Comparison of ENCODE assay signal across 10 cellular contexts in the genomic region with DNA sequence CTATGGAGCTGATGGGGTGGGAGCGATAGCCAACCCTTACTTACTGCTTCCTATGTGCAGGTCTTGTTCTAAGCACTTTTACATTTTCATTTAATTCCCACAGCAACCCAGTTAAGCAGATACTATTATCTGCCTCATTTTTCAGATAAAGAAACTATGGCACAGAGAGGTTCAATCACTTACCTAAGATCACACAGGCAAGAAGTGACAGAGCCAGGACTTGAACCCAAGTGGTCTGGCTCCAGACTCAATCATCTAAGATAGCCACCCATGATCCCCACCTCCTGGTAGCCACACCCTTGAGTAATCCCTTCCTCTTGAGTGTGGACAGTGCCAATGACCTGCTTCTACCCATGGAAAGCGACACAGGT. TPM values are rescaled to one million over a fixed set of nuclear protein-coding genes. Genes with fewer than 3 reads are reported as not detected.
DNase-seq lines count a peak whose midpoint lies in the region; ATAC-seq and TF ChIP-seq lines count a peak whose summit lies in the region.
"Had no signal": no experiment of that assay in that cellular context is flagged by ENCODE, and none has a peak within 500 bp of the region (broad histone marks: within the 10 kb centered on the region; RNA-seq: fewer than 3 reads in every experiment).

No MANE protein-coding gene starts in this region.

- H3K9me3 Mint-ChIP-seq in naive B cell, result no peaks in the 10 kb centered on the region
- H3K9me3 Mint-ChIP-seq in type B pancreatic cell, result peaks cover 8% of the 10 kb centered on the region
- H3K9me3 Mint-ChIP-seq in stimulated activated naive CD8-positive, alpha-beta T cell treated with anti-CD3 and anti-CD28 coated beads, Interleukin-15, amount 100 ng/mL, for 72 hours, result no peaks in the 10 kb centered on the region
- H3K9me3 Mint-ChIP-seq: stimulated activated effector memory CD8-positive, alpha-beta T cell treated with anti-CD3 and anti-CD28 coated beads, Interleukin-12 subunit alpha, Interleukin-12 subunit beta, amount 100 ng/mL, for 72 hours had no signal

- no peak overlapping the region for H3K4me3 ChIP-seq in breast epithelium
- H3K4me3 ChIP-seq in mammary epithelial cell (replicated peaks in 1 of 3; ENCODE audit: insufficient read depth in 1 of 3, low read depth in 2 of 3, low read length in 3 of 3), result no peak overlapping the region
- no peak overlapping the region for H3K4me3 ChIP-seq in ascending aorta

- WGBS in mammary epithelial cell (ENCODE audit: low coverage, missing lambda C conversion rate), result 100% methylated on average over 2 of the region's 2 CpGs

- no peaks in the 10 kb centered on the region for H3K4me1 ChIP-seq in breast epithelium
- H3K4me1 ChIP-seq in mammary epithelial cell (ENCODE audit: insufficient read depth, low read length), result peaks cover 15% of the 10 kb centered on the region
- no peaks in the 10 kb centered on the region for H3K4me1 ChIP-seq in ascending aorta

- H3K27me3 Mint-ChIP-seq in naive B cell (no peaks in the 10 kb centered on the region), type B pancreatic cell (no peaks in the 10 kb centered on the region)
- H3K27me3 Mint-ChIP-seq in stimulated activated naive CD8-positive, alpha-beta T cell treated with anti-CD3 and anti-CD28 coated beads, Interleukin-15, amount 100 ng/mL, for 72 hours, result no peaks in the 10 kb centered on the region

- H3K27ac Mint-ChIP-seq in naive B cell (peak overlapping the region; percentile 62 to 96 (median 94)), type B pancreatic cell (peak overlapping the region; percentile 50)
- H3K27ac Mint-ChIP-seq in stimulated activated naive CD8-positive, alpha-beta T cell treated with anti-CD3 and anti-CD28 coated beads, Interleukin-15, amount 100 ng/mL, for 72 hours, result peak overlapping the region in 1 of 2 donors; percentile 74
- H3K27ac Mint-ChIP-seq: stimulated activated effector memory CD8-positive, alpha-beta T cell treated with anti-CD3 and anti-CD28 coated beads, Interleukin-12 subunit alpha, Interleukin-12 subunit beta, amount 100 ng/mL, for 72 hours had no signal

- H3K27me3 ChIP-seq in breast epithelium (no peaks in the 10 kb centered on the region), mammary epithelial cell (ENCODE audit: insufficient read depth, low read length) (no peaks in the 10 kb centered on the region), ascending aorta (no peaks in the 10 kb centered on the region)

- no peak for TF ChIP-seq POLR2A in breast epithelium (IDR thresholded peaks at IDR 0.05)

- H3K9me3 ChIP-seq in breast epithelium (no peaks in the 10 kb centered on the region), mammary epithelial cell (replicated peaks; ENCODE audit: insufficient read depth, low read length) (no peaks in the 10 kb centered on the region), ascending aorta (no peaks in the 10 kb centered on the region)

- no peaks in the 10 kb centered on the region for H3K36me3 Mint-ChIP-seq in naive B cell
- H3K36me3 Mint-ChIP-seq in type B pancreatic cell, result peaks cover 8% of the 10 kb centered on the region

- no peak overlapping the region for H2AFZ ChIP-seq in mammary epithelial cell (ENCODE audit: low read depth, low read length)

- no peak for DNase-seq in breast epithelium (ENCODE audit: low spot score in 2 of 2)
- no peak for DNase-seq in mammary epithelial cell
- DNase-seq in ascending aorta (ENCODE audit: low spot score in 2 of 2), result peak in 1 of 2 donors; percentile 0
- no peak for DNase-seq in naive B cell
- no peak for DNase-seq in type B pancreatic cell (ENCODE audit: extremely low spot score, unreplicated experiment)
- no peak for DNase-seq in stimulated activated naive CD4-positive, alpha-beta T cell (lab: John Stamatoyannopoulos, UW)
- no peak for DNase-seq in stimulated activated naive CD8-positive, alpha-beta T cell treated with anti-CD3 and anti-CD28 coated beads, Interleukin-15, amount 100 ng/mL, for 72 hours
- DNase-seq: activated effector memory CD4-positive, alpha-beta T cell treated with Interleukin-2 at 50 U/mL for 16 hours had no signal

- H3K79me2 ChIP-seq in mammary epithelial cell (ENCODE audit: insufficient read depth, low read length), result no peaks in the 10 kb centered on the region

- TF ChIP-seq CTCF in breast epithelium (IDR thresholded peaks at IDR 0.05), result no peak
- TF ChIP-seq CTCF in mammary epithelial cell (conservative IDR thresholded peaks at IDR 0.05 in 1 of 2, IDR thresholded peaks at IDR 0.05 in 1 of 2; ENCODE audit: extremely low read depth in 1 of 2, insufficient read depth in 1 of 2, low read depth in 1 of 2, low read length in 2 of 2), result no peak
- TF ChIP-seq CTCF in ascending aorta (IDR thresholded peaks at IDR 0.05), result no peak
- no peak for TF ChIP-seq CTCF in type B pancreatic cell (conservative IDR thresholded peaks at IDR 0.05)

- BruUV-seq in mammary epithelial cell (replicated peaks; lab: Mats Ljungman, UMichigan), result no TSS peak

- ATAC-seq in naive B cell (ENCODE audit: low read depth in 2 of 2), result no peak
- no peak for ATAC-seq in stimulated activated naive CD8-positive, alpha-beta T cell treated with anti-CD3 and anti-CD28 coated beads, Interleukin-15, amount 100 ng/mL, for 72 hours
- ATAC-seq in HG02759 (IDR thresholded peaks at IDR 0.05; ENCODE audit: unreplicated experiment), result no peak
- ATAC-seq: stimulated activated effector memory CD8-positive, alpha-beta T cell treated with anti-CD3 and anti-CD28 coated beads, Interleukin-12 subunit alpha, Interleukin-12 subunit beta, amount 100 ng/mL, for 72 hours had no signal

- CTCF ChIA-PET in mammary epithelial cell (lab: Charles Lee; ENCODE audit: low non-redundant PET), result no interaction called here

- no peak overlapping the region for H3K4me2 ChIP-seq in mammary epithelial cell (ENCODE audit: insufficient read depth, low read depth, low read length)

- peaks cover 58 to 80% (median 79%) of the 10 kb centered on the region in 3 donors for H3K4me1 Mint-ChIP-seq in naive B cell
- H3K4me1 Mint-ChIP-seq in type B pancreatic cell (ENCODE audit: unreplicated experiment), result peaks cover 22% of the 10 kb centered on the region
- H3K4me1 Mint-ChIP-seq in stimulated activated naive CD8-positive, alpha-beta T cell treated with anti-CD3 and anti-CD28 coated beads, Interleukin-15, amount 100 ng/mL, for 72 hours, result peaks cover 41% of the 10 kb centered on the region

- in situ Hi-C loops in mammary epithelial cell (cut with MboI; ENCODE audit: low sequenced_read_pairs in 2 of 2), result no loop called here

- H3K36me3 ChIP-seq in breast epithelium, result no peaks in the 10 kb centered on the region
- H3K36me3 ChIP-seq in mammary epithelial cell (ENCODE audit: insufficient read depth, low read length), result no peaks in the 10 kb centered on the region
- H3K36me3 ChIP-seq in ascending aorta, result peaks cover 0 to 4% of the 10 kb centered on the region in 2 donors

- H4K20me1 ChIP-seq in mammary epithelial cell (ENCODE audit: insufficient read depth, low read length), result no peaks in the 10 kb centered on the region

- H3K4me3 Mint-ChIP-seq in naive B cell (peak overlapping the region; percentile 10 to 85 (median 69)), type B pancreatic cell (no peak overlapping the region)
- no peak overlapping the region for H3K4me3 Mint-ChIP-seq in stimulated activated naive CD8-positive, alpha-beta T cell treated with anti-CD3 and anti-CD28 coated beads, Interleukin-15, amount 100 ng/mL, for 72 hours
- H3K4me3 Mint-ChIP-seq: stimulated activated effector memory CD8-positive, alpha-beta T cell treated with anti-CD3 and anti-CD28 coated beads, Interleukin-12 subunit alpha, Interleukin-12 subunit beta, amount 100 ng/mL, for 72 hours had no signal

- dilution Hi-C loops in mammary epithelial cell (cut with HindIII; ENCODE audit: low sequenced_read_pairs), result no loop called here

- intact Hi-C loops in breast epithelium (cut with DNase I; ENCODE audit: low total_unique reads) (no loop called here), mammary epithelial cell (cut with micrococcal nuclease) (no loop called here), ascending aorta (cut with DNase I) (no loop called here)

- no peak overlapping the region for H3K9ac ChIP-seq in mammary epithelial cell (ENCODE audit: insufficient read depth, low read length)

- H3K27ac ChIP-seq in breast epithelium, result peak overlapping the region; percentile 56 to 83
- no peak overlapping the region for H3K27ac ChIP-seq in mammary epithelial cell (ENCODE audit: insufficient read depth, low read depth, low read length)
- peak overlapping the region; percentile 13 to 15 for H3K27ac ChIP-seq in ascending aorta

RNA-seq across cellular contexts. Expression of a gene that starts 23.2 kb away (rescaled TPM):
- 10 to 100 TPM; 30.2 to 44.8 (median 42.9) TPM for total RNA-seq in breast epithelium
- 10 to 100 TPM; 17.2 to 26.9 TPM for total RNA-seq in mammary epithelial cell
- polyA plus RNA-seq in mammary epithelial cell, result 10.5 TPM
- polyA minus RNA-seq in mammary epithelial cell, result 11.8 TPM
- total RNA-seq in ascending aorta, result 25.9 TPM
- polyA plus RNA-seq in naive B cell (ENCODE audit: low read depth in 6 of 6), result 100 to 1,000 TPM in 5 of 6 donors, 10 to 100 TPM in 1; 99.7 to 142 (median 126) TPM
- total RNA-seq in type B pancreatic cell (ENCODE audit: low replicate concordance), result 26.4 and 28.6 TPM in 2 replicates

RNA-seq across cellular contexts. Expression of a gene that starts 35.5 kb away (rescaled TPM):
- total RNA-seq in breast epithelium, result 10 to 100 TPM; 31.0 to 39.5 (median 31.8) TPM
- 10 to 100 TPM; 14.3 to 18.9 TPM for total RNA-seq in mammary epithelial cell
- polyA plus RNA-seq in mammary epithelial cell, result 20.4 TPM
- polyA minus RNA-seq in mammary epithelial cell, result 20.4 TPM
- total RNA-seq in ascending aorta, result 39.1 TPM
- polyA plus RNA-seq in naive B cell (ENCODE audit: low read depth in 6 of 6), result 10 to 100 TPM; 56.9 to 83.1 (median 71.0) TPM
- 13.8 and 19.1 TPM in 2 replicates for total RNA-seq in type B pancreatic cell (ENCODE audit: low replicate concordance)

Comparison
In these comparisons a context has a peak if more than half of its experiments do, and no peak if none do; other contexts are left out.
1. H3K4me3 Mint-ChIP-seq: peak in naive B cell (8 of 8); none in type B pancreatic cell (single experiment) and stimulated activated naive CD8-positive, alpha-beta T cell treated with anti-CD3 and anti-CD28 coated beads, Interleukin-15, amount 100 ng/mL, for 72 hours (0 of 2).